In genomic region chr17:77404812-77405581, GRCh38 we compare ENCODE assay signal across 8 cellular contexts.
DNase-seq lines count a peak whose midpoint lies in the region; ATAC-seq and TF ChIP-seq lines count a peak whose summit lies in the region.

No MANE protein-coding gene starts in this region.

- peaks cover 9 to 73% (median 57%) of the 10 kb centered on the region in 5 donors for H3K4me1 ChIP-seq in subcutaneous abdominal adipose tissue (ENCODE audit: control insufficient read depth in 5 of 5, insufficient read depth in 5 of 5, low read length in 5 of 5)

- H3K4me1 Mint-ChIP-seq in natural killer cell treated with Interleukin-12 subunit alpha and Interleukin-12 subunit beta and Interleukin-15 and Interleukin-18, amount 100 ng/mL, for 72 hours (ENCODE audit: low read depth in 2 of 2): peaks cover 66 to 69% of the 10 kb centered on the region in 2 donors

- peaks cover 0 to 18% (median 16%) of the 10 kb centered on the region in 5 donors for H3K36me3 ChIP-seq in subcutaneous abdominal adipose tissue (ENCODE audit: control insufficient read depth in 5 of 5, insufficient read depth in 5 of 5, low read length in 5 of 5)

- H3K9ac ChIP-seq in subcutaneous abdominal adipose tissue (ENCODE audit: low read length in 5 of 5): peak overlapping the region in 1 of 5 donors; percentile 38

- H3K27ac Mint-ChIP-seq in natural killer cell treated with Interleukin-12 subunit alpha and Interleukin-12 subunit beta and Interleukin-15 and Interleukin-18, amount 100 ng/mL, for 72 hours: peak overlapping the region; percentile 64 to 65

- H3K4me3 ChIP-seq in choroid plexus epithelial cell (ENCODE audit: low read depth, low read length): no peak overlapping the region
- H3K4me3 ChIP-seq in subcutaneous abdominal adipose tissue (ENCODE audit: low read depth in 1 of 5, low read length in 5 of 5): peak overlapping the region in 2 of 5 donors; percentile 12 to 18

- H3K9me3 ChIP-seq in subcutaneous abdominal adipose tissue (ENCODE audit: control insufficient read depth in 5 of 5, low read length in 5 of 5): no peaks in the 10 kb centered on the region

- H3K27ac ChIP-seq in subcutaneous abdominal adipose tissue (ENCODE audit: low read depth, low read length): peak overlapping the region; percentile 30

- peak; percentile 52 for ATAC-seq in GM19043 (IDR thresholded peaks at IDR 0.05; ENCODE audit: low read depth, unreplicated experiment)
- peak; percentile 38 for ATAC-seq in HG03520 (IDR thresholded peaks at IDR 0.05; ENCODE audit: unreplicated experiment)
- ATAC-seq in natural killer cell treated with Interleukin-12 subunit alpha and Interleukin-12 subunit beta and Interleukin-15 and Interleukin-18, amount 100 ng/mL, for 72 hours: peak; percentile 92 to 93

- peak overlapping the region; percentile 81 for H3K4me3 Mint-ChIP-seq in natural killer cell treated with Interleukin-12 subunit alpha and Interleukin-12 subunit beta and Interleukin-15 and Interleukin-18, amount 100 ng/mL, for 72 hours

- H3K36me3 Mint-ChIP-seq in natural killer cell treated with Interleukin-12 subunit alpha and Interleukin-12 subunit beta and Interleukin-15 and Interleukin-18, amount 100 ng/mL, for 72 hours: no peaks in the 10 kb centered on the region

- DNase-seq in activated CD4-positive, CD25-positive, alpha-beta regulatory T cell treated with anti-CD3 and anti-CD28 coated beads, Interleukin-2, amount 50 U/mL, for 72 hours: peak; percentile 78
- DNase-seq in choroid plexus epithelial cell (ENCODE audit: low read depth) (peak; percentile 56), NCI-H524 (lab: John Stamatoyannopoulos, UW) (no peak), NCI-H446 (lab: John Stamatoyannopoulos, UW) (no peak)
- DNase-seq in natural killer cell treated with Interleukin-12 subunit alpha and Interleukin-12 subunit beta and Interleukin-15 and Interleukin-18, amount 100 ng/mL, for 72 hours (ENCODE audit: low spot score): peak; percentile 92

- H3K27me3 Mint-ChIP-seq in natural killer cell treated with Interleukin-12 subunit alpha and Interleukin-12 subunit beta and Interleukin-15 and Interleukin-18, amount 100 ng/mL, for 72 hours: no peaks in the 10 kb centered on the region

- TF ChIP-seq CTCF in choroid plexus epithelial cell (conservative IDR thresholded peaks at IDR 0.05; ENCODE audit: low read depth, low read length): no peak

- no peaks in the 10 kb centered on the region for H3K9me3 Mint-ChIP-seq in natural killer cell treated with Interleukin-12 subunit alpha and Interleukin-12 subunit beta and Interleukin-15 and Interleukin-18, amount 100 ng/mL, for 72 hours

- H3K27me3 ChIP-seq in subcutaneous abdominal adipose tissue (ENCODE audit: control insufficient read depth in 5 of 5, insufficient read depth in 4 of 5, low read length in 5 of 5): no peaks in the 10 kb centered on the region

Comparison
In these comparisons a context has a peak if more than half of its experiments do, and no peak if none do; other contexts are left out.
1. ATAC-seq: peak in every context shown above with its lines; median percentile 92 in natural killer cell treated with Interleukin-12 subunit alpha and Interleukin-12 subunit beta and Interleukin-15 and Interleukin-18, amount 100 ng/mL, for 72 hours; 52 in GM19043; 38 in HG03520.
2. DNase-seq: peak in activated CD4-positive, CD25-positive, alpha-beta regulatory T cell treated with anti-CD3 and anti-CD28 coated beads, Interleukin-2, amount 50 U/mL, for 72 hours (single experiment), choroid plexus epithelial cell (single experiment) and natural killer cell treated with Interleukin-12 subunit alpha and Interleukin-12 subunit beta and Interleukin-15 and Interleukin-18, amount 100 ng/mL, for 72 hours (single experiment); none in NCI-H524 (0 of 2) and NCI-H446 (0 of 2).